8 cellular contexts compared by ENCODE assay signal in genomic region chr1:22710688-22711024, GRCh38. TPM values are rescaled to one million over a fixed set of nuclear protein-coding genes. Genes with fewer than 3 reads are reported as not detected.
DNase-seq lines count a peak whose midpoint lies in the region; ATAC-seq and TF ChIP-seq lines count a peak whose summit lies in the region.

TSS of gene EPHB2 (plus strand) at chr1:22710839. CDS start at chr1:22710983, 144 bp downstream.

- H3K4me1 ChIP-seq in hepatocyte (ENCODE audit: insufficient read depth) = peaks cover 19% of the 10 kb centered on the region

- H3K27ac ChIP-seq in angular gyrus (ENCODE audit: low read depth, low read length) = peak within 1 kb of the TSS; percentile 49
- peak within 1 kb of the TSS; percentile 53 for H3K27ac ChIP-seq in hepatocyte

- DNase-seq in SKM-1 treated with dmso at 0.1 percent for 144 hours (lab: John Stamatoyannopoulos, UW; ENCODE audit: unreplicated experiment) (peak; percentile 33), SKM-1 (lab: John Stamatoyannopoulos, UW; ENCODE audit: unreplicated experiment) (no peak), NCI-H2227 (lab: John Stamatoyannopoulos, UW; ENCODE audit: unreplicated experiment) (peak; percentile 83), hepatocyte (ENCODE audit: low spot score) (peak; percentile 74), retinal pigment epithelial cell (ENCODE audit: low read depth) (no peak)

- no peaks in the 10 kb centered on the region for H3K9me3 ChIP-seq in hepatocyte (ENCODE audit: low read depth)

- WGBS in hepatocyte (ENCODE audit: low lambda C conversion rate, missing lambda C conversion rate) = 0% methylated on average over 2 of the region's 55 CpGs

- no peaks in the 10 kb centered on the region for H3K9me2 ChIP-seq in hepatocyte (replicated peaks; ENCODE audit: insufficient read depth)

- ATAC-seq in HG03442 (IDR thresholded peaks at IDR 0.05; ENCODE audit: unreplicated experiment) (no peak), HG02981 (IDR thresholded peaks at IDR 0.05; ENCODE audit: unreplicated experiment) (no peak)

- H2AFZ ChIP-seq in hepatocyte = no peak within 1 kb of the TSS

- TF ChIP-seq CTCF in hepatocyte (IDR thresholded peaks at IDR 0.05; ENCODE audit: poor library complexity) = no peak
- TF ChIP-seq CTCF in retinal pigment epithelial cell (conservative IDR thresholded peaks at IDR 0.05; ENCODE audit: low read depth, low read length) = no peak

- H3K4me2 ChIP-seq in hepatocyte = peak within 1 kb of the TSS; percentile 99

- peak within 1 kb of the TSS; percentile 79 for H3K4me3 ChIP-seq in hepatocyte
- peak within 1 kb of the TSS; percentile 61 for H3K4me3 ChIP-seq in retinal pigment epithelial cell (ENCODE audit: low read length)

- H4K20me1 ChIP-seq in hepatocyte (ENCODE audit: insufficient read depth, poor library complexity, severe bottlenecking) = peaks cover 7% of the 10 kb centered on the region

- H3K27me3 ChIP-seq in hepatocyte = no peaks in the 10 kb centered on the region

- H3K36me3 ChIP-seq in hepatocyte (replicated peaks; ENCODE audit: insufficient read depth, low read depth) = no peaks in the 10 kb centered on the region

- peaks cover 29% of the 10 kb centered on the region for H3K79me2 ChIP-seq in hepatocyte

RNA-seq across cellular contexts. Expression of gene EPHB2, which starts in this region (rescaled TPM):
- total RNA-seq in hepatocyte = 11.9 and 18.3 TPM in 2 replicates
- polyA plus RNA-seq in hepatocyte = 15.8 and 17.2 TPM in 2 replicates

Comparison
In these comparisons a context has a peak if more than half of its experiments do, and no peak if none do; other contexts are left out.
1. DNase-seq: peak in SKM-1 treated with dmso at 0.1 percent for 144 hours (single experiment), NCI-H2227 (single experiment) and hepatocyte (single experiment); none in SKM-1 (single experiment) and retinal pigment epithelial cell (single experiment).